In the genomic region with DNA sequence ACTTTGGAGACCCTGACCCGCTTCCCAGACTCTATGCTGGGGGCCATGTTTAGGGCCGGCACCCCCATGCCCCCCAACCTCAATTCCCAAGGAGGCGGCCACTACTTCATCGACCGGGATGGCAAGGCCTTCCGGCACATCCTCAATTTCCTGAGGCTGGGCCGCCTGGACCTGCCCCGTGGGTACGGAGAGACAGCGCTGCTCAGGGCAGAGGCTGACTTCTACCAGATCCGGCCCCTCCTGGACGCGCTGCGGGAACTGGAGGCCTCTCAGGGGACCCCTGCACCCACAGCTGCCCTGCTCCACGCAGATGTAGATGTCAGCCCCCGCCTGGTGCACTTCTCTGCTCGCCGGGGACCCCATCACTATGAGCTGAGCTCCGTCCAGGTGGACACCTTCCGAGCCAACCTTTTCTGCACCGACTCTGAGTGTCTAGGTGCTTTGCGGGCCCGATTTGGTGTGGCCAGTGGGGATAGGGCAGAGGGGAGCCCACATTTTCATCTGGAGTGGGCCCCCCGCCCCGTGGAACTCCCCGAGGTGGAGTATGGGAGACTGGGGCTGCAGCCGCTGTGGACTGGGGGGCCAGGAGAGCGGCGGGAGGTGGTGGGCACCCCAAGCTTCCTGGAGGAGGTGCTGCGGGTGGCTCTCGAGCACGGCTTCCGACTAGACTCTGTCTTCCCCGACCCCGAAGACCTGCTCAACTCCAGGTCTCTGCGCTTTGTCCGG, we compare ENCODE assay signal across 9 cellular contexts. TPM values are rescaled to one million over a fixed set of nuclear protein-coding genes. Genes with fewer than 3 reads are reported as not detected.
DNase-seq lines count a peak whose midpoint lies in the region; ATAC-seq and TF ChIP-seq lines count a peak whose summit lies in the region.
"Had no signal": no experiment of that assay in that cellular context is flagged by ENCODE, and none has a peak within 500 bp of the region (broad histone marks: within the 10 kb centered on the region; RNA-seq: fewer than 3 reads in every experiment).

No MANE protein-coding gene starts in this region.

- no peak overlapping the region for H2AFZ ChIP-seq in Karpas-422 (ENCODE audit: low read length)

- H3K4me3 Mint-ChIP-seq in nephron = peak overlapping the region; percentile 89 to 94 (median 93)

- peaks cover 9% of the 10 kb centered on the region for H3K27me3 Mint-ChIP-seq in nephron (ENCODE audit: low read depth)

- ATAC-seq in GM18868 (IDR thresholded peaks at IDR 0.05; ENCODE audit: unreplicated experiment) (no peak), GM18867 (IDR thresholded peaks at IDR 0.05; ENCODE audit: unreplicated experiment) (no peak)

- no peaks in the 10 kb centered on the region for H3K9me3 Mint-ChIP-seq in nephron

- H3K4me3 ChIP-seq in A673 (ENCODE audit: low read depth, low read length, poor library complexity, severe bottlenecking) = peak overlapping the region; percentile 93
- H3K4me3 ChIP-seq in Karpas-422 (ENCODE audit: low read length) = peak overlapping the region; percentile 82; the same call in 1 of the 2 replicates
- H3K4me3 ChIP-seq in dorsolateral prefrontal cortex = peak overlapping the region in 48 of 59 donors; percentile 61 to 95 (median 82)

- H3K27ac Mint-ChIP-seq in nephron = peak overlapping the region; percentile 92 to 96 (median 94)

- H3K27me3 ChIP-seq in A673 (replicated peaks; ENCODE audit: insufficient read depth, low read depth, low read length, poor library complexity) = no peaks in the 10 kb centered on the region
- no peaks in the 10 kb centered on the region for H3K27me3 ChIP-seq in Karpas-422 (ENCODE audit: low read length)
- H3K27me3 ChIP-seq in dorsolateral prefrontal cortex = peaks cover 0 to 9% (median 0%) of the 10 kb centered on the region in 45 donors

- intact Hi-C loops in A673 (cut with micrococcal nuclease; ENCODE audit: unreplicated experiment) = loop anchor here (10.0 kb wide), 1 partner anchor 132 kb away; the partner anchor contains the start of genes POLR2A and SLC35G6
- intact Hi-C loops in dorsolateral prefrontal cortex (cut with DNase I) = loop anchor here (5.0 to 10.0 kb wide), 2 partner anchors 49 to 132 kb away; partner anchors contain the start of genes POLR2A (in 1 of the 2), SLC35G6 (in 1 of the 2) and TMEM256 (in 1 of the 2)

- BruUV-seq in A673 (replicated peaks; lab: Mats Ljungman, UMichigan) = no TSS peak

- POLR2A ChIA-PET in A673 (lab: Charles Lee; ENCODE audit: low non-redundant PET) = no interaction called here

- DNase-seq in A673 (ENCODE audit: low spot score) = no peak
- DNase-seq in Karpas-422 = no peak
- no peak for DNase-seq in dorsolateral prefrontal cortex
- DNase-seq in GM19238 (ENCODE audit: insufficient read length, low spot score) = no peak
- DNase-seq in GM13976 (ENCODE audit: low spot score) = no peak

- CTCF ChIA-PET in A673 (lab: Charles Lee) = no interaction called here

- H3K9me2 ChIP-seq in Karpas-422 (replicated peaks; ENCODE audit: insufficient read depth, low read length) = no peaks in the 10 kb centered on the region

- peaks cover 43% of the 10 kb centered on the region for H3K4me1 Mint-ChIP-seq in nephron

- H3K27ac ChIP-seq in A673 (ENCODE audit: low read depth, low read length, poor library complexity, severe bottlenecking) = no peak overlapping the region
- no peak overlapping the region for H3K27ac ChIP-seq in Karpas-422 (ENCODE audit: low read length)
- H3K27ac ChIP-seq in dorsolateral prefrontal cortex = peak overlapping the region in 46 of 59 donors; percentile 0 to 99 (median 96)

- H3K9ac ChIP-seq in Karpas-422 (ENCODE audit: low read length) = peak overlapping the region; percentile 88

- no peak for TF ChIP-seq CTCF in A673 (conservative IDR thresholded peaks at IDR 0.05; ENCODE audit: low read depth, low read length)
- no peak for TF ChIP-seq CTCF in dorsolateral prefrontal cortex (IDR thresholded peaks at IDR 0.05 in 54 of 56, conservative IDR thresholded peaks at IDR 0.05 in 2 of 56; ENCODE audit: low read depth in 1 of 56, partially characterized antibody in 56 of 56)
- no peak for TF ChIP-seq CTCF in nephron (IDR thresholded peaks at IDR 0.05; ENCODE audit: unreplicated experiment in 3 of 3)
- no peak for TF ChIP-seq CTCF in GM13976 (IDR thresholded peaks at IDR 0.05; ENCODE audit: borderline replicate concordance, control extremely low read depth, extremely low read depth, insufficient read depth, missing control alignments)

- no peaks in the 10 kb centered on the region for H3K79me2 ChIP-seq in Karpas-422 (ENCODE audit: low read length)

- no peaks in the 10 kb centered on the region for H4K20me1 ChIP-seq in Karpas-422 (ENCODE audit: insufficient read depth, low read depth, low read length)

- H3K4me1 ChIP-seq in A673 (ENCODE audit: insufficient read depth, low read length, poor library complexity, severe bottlenecking) (peaks cover 38% of the 10 kb centered on the region), Karpas-422 (ENCODE audit: low read length) (peaks cover 36% of the 10 kb centered on the region)

- H3K9me3 ChIP-seq in A673 (ENCODE audit: low read depth, low read length, poor library complexity, severe bottlenecking) (no peaks in the 10 kb centered on the region), Karpas-422 (ENCODE audit: low read length) (no peaks in the 10 kb centered on the region)

- in situ Hi-C loops in GM13976 (cut with MboI; ENCODE audit: low sequenced_read_pairs, unreplicated experiment) = no loop called here

- H3K4me2 ChIP-seq in Karpas-422 (ENCODE audit: low read depth, low read length, poor library complexity, severe bottlenecking) = peak overlapping the region; percentile 88

- H3K36me3 Mint-ChIP-seq in nephron (ENCODE audit: low read depth) = no peaks in the 10 kb centered on the region

- no peaks in the 10 kb centered on the region for H3K36me3 ChIP-seq in A673 (ENCODE audit: insufficient read depth, low read length, poor library complexity, severe bottlenecking)
- no peaks in the 10 kb centered on the region for H3K36me3 ChIP-seq in Karpas-422 (ENCODE audit: insufficient read depth, low read length)

RNA-seq across cellular contexts. Expression of gene KCTD11, which starts 1.1 kb away (rescaled TPM):
- 3.8 TPM in 2 replicates for total RNA-seq in A673 (2021)
- 5.1 and 6.8 TPM in 2 replicates for total RNA-seq in Karpas-422 (2014; rRNA removed; shearing (Covaris generic); ENCODE audit: low replicate concordance)
- 1 to 10 TPM; 2.0 to 7.9 (median 4.1) TPM for total RNA-seq in dorsolateral prefrontal cortex

RNA-seq across cellular contexts. Expression of gene TMEM95, which starts 1.9 kb away (rescaled TPM):
- total RNA-seq in A673 (2021) = not detected in 2 replicates
- total RNA-seq in Karpas-422 (2014; rRNA removed; shearing (Covaris generic); ENCODE audit: low replicate concordance) = not detected in 2 replicates
- total RNA-seq in dorsolateral prefrontal cortex = under 1 TPM in 8 of 120 experiments, not detected in 112; 0.42 to 0.79 (median 0.63) TPM
- total RNA-seq: SK-MEL-5 had no signal

RNA-seq across cellular contexts. Expression of gene ACAP1, which starts 16.7 kb away (rescaled TPM):
- total RNA-seq in A673 (2021) = 1.1 TPM in 2 replicates
- 51.0 and 85.0 TPM in 2 replicates for total RNA-seq in Karpas-422 (2014; rRNA removed; shearing (Covaris generic); ENCODE audit: low replicate concordance)
- total RNA-seq in dorsolateral prefrontal cortex = 10 to 100 TPM in 28 of 120 experiments, 1 to 10 TPM in 91, under 1 TPM in 1; 0.83 to 23.0 (median 7.2) TPM

RNA-seq across cellular contexts. Expression of gene NEURL4, which starts 23.9 kb away (rescaled TPM):
- total RNA-seq in A673 (2021) (81.7 and 99.5 TPM in 2 replicates), dorsolateral prefrontal cortex (100 to 1,000 TPM in 2 of 120 experiments, 10 to 100 TPM in 118; 47.2 to 111 (median 71.9) TPM)
- 11.1 and 21.2 TPM in 2 replicates for total RNA-seq in Karpas-422 (2014; rRNA removed; shearing (Covaris generic); ENCODE audit: low replicate concordance)

RNA-seq across cellular contexts. Expression of gene TNK1, which starts 27.8 kb away (rescaled TPM):
- 0.90 and 1.1 TPM in 2 replicates for total RNA-seq in A673 (2021)
- total RNA-seq in Karpas-422 (2014; rRNA removed; shearing (Covaris generic); ENCODE audit: low replicate concordance) = 0.75 and 3.8 TPM in 2 replicates
- total RNA-seq in dorsolateral prefrontal cortex = 1 to 10 TPM in 115 of 120 experiments, under 1 TPM in 5; 0.69 to 7.6 (median 2.5) TPM

Comparison
In these comparisons a context has a peak if more than half of its experiments do, and no peak if none do; other contexts are left out.
1. H3K27ac ChIP-seq: peak in dorsolateral prefrontal cortex (46 of 59); none in A673 (single experiment) and Karpas-422 (single experiment).
2. Peak in every context shown above with its lines, with median percentiles within 50 percentile points of each other: H3K4me3 ChIP-seq.